ENCODE assay signal across 25 cellular contexts in the genomic region with DNA sequence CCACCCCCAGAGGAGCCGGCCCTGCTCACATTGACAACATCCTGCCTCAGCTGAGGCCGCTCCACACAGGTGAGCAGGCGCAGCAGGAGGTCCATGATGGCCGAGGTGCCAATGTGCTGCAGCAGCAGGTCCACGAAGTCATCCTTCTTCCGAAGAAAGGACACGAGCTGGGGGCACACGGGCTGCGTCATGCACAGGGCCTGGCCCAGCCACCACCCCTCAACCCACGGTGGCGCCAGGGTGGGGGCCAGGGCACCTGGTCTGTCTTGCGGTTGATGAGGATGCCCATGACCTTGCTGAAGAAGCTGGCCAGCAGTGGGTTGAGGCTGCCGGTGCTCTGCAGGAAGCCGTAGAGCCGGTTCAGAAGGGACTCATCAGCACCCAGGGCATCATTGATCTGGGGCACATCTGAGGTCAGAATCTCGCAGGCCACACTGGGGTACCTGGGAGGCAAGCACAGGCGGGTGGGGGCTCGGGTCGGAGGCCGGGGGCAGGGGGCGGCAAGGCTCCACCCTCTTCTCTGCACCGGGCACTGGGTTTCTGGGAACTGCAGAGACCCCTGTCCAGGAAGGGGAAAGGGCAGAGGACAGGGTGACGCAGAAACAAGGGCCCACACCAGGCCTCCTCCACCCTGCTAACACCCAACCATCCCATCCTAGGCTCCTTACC. TPM values are rescaled to one million over a fixed set of nuclear protein-coding genes. Genes with fewer than 3 reads are reported as not detected.
"Had no signal": no experiment of that assay in that cellular context is flagged by ENCODE, and none has a peak within 500 bp of the region (broad histone marks: within the 10 kb centered on the region; RNA-seq: fewer than 3 reads in every experiment).

No MANE protein-coding gene starts in this region.

- H3K4me3 ChIP-seq: esophagus muscularis mucosa, gastroesophageal sphincter, heart left ventricle, hepatocyte, left lung, lower lobe of right lung, prostate gland, right atrium auricular region, sigmoid colon, thoracic aorta, tibial nerve, upper lobe of left lung had no signal

- DNase-seq: dermis blood vessel endothelial cell; effector memory CD4-positive, alpha-beta T cell; foreskin keratinocyte; left cardiac atrium; lower lobe of right lung; naive thymus-derived CD8-positive, alpha-beta T cell; sigmoid colon; stimulated activated CD4-positive, alpha-beta T cell treated with anti-CD3 and anti-CD28 coated beads, Interleukin-4, amount 100 ng/mL, for 4 hours; stimulated activated naive B cell treated with anti-CD40 and anti-IgM and Interleukin-4, amounts not matched to agents 10 μg/mL and 1 μg/mL and 100 μg/mL, for 72 hours had no signal

- H3K9me3 ChIP-seq: esophagus muscularis mucosa, gastroesophageal sphincter, heart left ventricle, left lung, lower lobe of right lung, prostate gland, right atrium auricular region, sigmoid colon, thoracic aorta, tibial nerve, upper lobe of left lung had no signal

- H3K9ac ChIP-seq: parathyroid adenoma had no signal

- FAIRE-seq: colon, endothelial cell of umbilical vein, urothelium cell line had no signal

- H3K4me1 ChIP-seq: foreskin keratinocyte, prostate gland had no signal

- H3K4me3 Mint-ChIP-seq: neural crest cell; stimulated activated naive B cell treated with anti-CD40 and anti-IgM and Interleukin-4, amounts not matched to agents 10 μg/mL and 1 μg/mL and 100 μg/mL, for 72 hours; stimulated activated naive CD8-positive, alpha-beta T cell treated with anti-CD3 and anti-CD28 coated beads, Interleukin-15, Interleukin-2, amounts not matched to agents 100 ng/mL and 50 ng/mL, for 24 hours had no signal

- H3K27me3 ChIP-seq: esophagus muscularis mucosa, foreskin keratinocyte, gastroesophageal sphincter, heart left ventricle, hepatocyte, left lung, right atrium auricular region, sigmoid colon, tibial nerve, upper lobe of left lung had no signal

- H3K9me3 Mint-ChIP-seq: naive thymus-derived CD8-positive, alpha-beta T cell; neural crest cell; stimulated activated naive B cell treated with anti-CD40 and anti-IgM and Interleukin-4, amounts not matched to agents 10 μg/mL and 1 μg/mL and 100 μg/mL, for 72 hours; stimulated activated naive CD8-positive, alpha-beta T cell treated with anti-CD3 and anti-CD28 coated beads, Interleukin-15, Interleukin-2, amounts not matched to agents 100 ng/mL and 50 ng/mL, for 24 hours had no signal

- H3K27ac Mint-ChIP-seq: stimulated activated naive B cell treated with anti-CD40 and anti-IgM and Interleukin-4, amounts not matched to agents 10 μg/mL and 1 μg/mL and 100 μg/mL, for 72 hours; stimulated activated naive CD8-positive, alpha-beta T cell treated with anti-CD3 and anti-CD28 coated beads, Interleukin-15, Interleukin-2, amounts not matched to agents 100 ng/mL and 50 ng/mL, for 24 hours had no signal

- ATAC-seq: foreskin keratinocyte; gastroesophageal sphincter; heart left ventricle; left cardiac atrium; left lung; lower lobe of right lung; naive thymus-derived CD8-positive, alpha-beta T cell; stimulated activated naive B cell treated with anti-CD40 and anti-IgM and Interleukin-4, amounts not matched to agents 10 μg/mL and 1 μg/mL and 100 μg/mL, for 72 hours had no signal

- H3K27ac ChIP-seq: esophagus muscularis mucosa, foreskin keratinocyte, gastroesophageal sphincter, heart left ventricle, hepatocyte, left lung, lower lobe of right lung, parathyroid adenoma, prostate gland, right atrium auricular region, sigmoid colon, thoracic aorta, tibial nerve, upper lobe of left lung had no signal

RNA-seq across cellular contexts. Expression of a gene that starts 36.1 kb away (rescaled TPM):
- total RNA-seq: naive thymus-derived CD8-positive, alpha-beta T cell had no signal
- polyA plus RNA-seq: naive thymus-derived CD8-positive, alpha-beta T cell had no signal
